ENCODE assay signal across 33 cellular contexts in the genomic region with DNA sequence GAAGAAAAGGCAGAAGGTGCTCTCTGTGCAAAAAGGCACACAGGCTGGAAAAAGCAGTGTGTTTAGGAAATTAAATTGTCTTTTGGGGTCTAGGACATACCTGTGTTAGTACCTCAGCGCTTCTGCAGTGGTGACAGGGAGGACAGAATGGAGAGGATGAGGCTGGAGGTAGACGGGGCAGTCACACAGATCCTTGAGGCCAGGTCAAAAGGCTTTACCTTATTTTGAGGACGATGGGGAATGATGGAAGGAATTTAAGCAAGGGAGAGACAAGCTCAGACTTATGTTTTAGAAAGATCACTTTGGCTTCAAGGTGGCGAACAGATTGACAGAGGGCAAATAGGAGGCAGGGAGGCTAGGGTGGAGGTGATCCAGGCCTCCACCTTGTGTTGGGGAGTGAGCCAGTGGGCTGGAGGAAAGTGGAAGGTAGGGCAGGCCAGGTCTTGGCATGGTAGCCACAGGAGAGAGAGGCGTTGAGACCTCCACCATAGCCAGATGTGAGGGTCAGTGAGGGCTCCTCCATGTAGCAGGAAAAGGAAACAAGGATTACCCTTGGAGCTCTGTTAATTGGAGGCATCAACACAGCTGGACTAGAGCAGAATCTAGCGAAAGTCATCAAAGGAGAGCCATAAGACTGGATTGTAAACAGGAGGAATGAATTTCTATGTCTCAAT. TPM values are rescaled to one million over a fixed set of nuclear protein-coding genes. Genes with fewer than 3 reads are reported as not detected.
"Had no signal": no experiment of that assay in that cellular context is flagged by ENCODE, and none has a peak within 500 bp of the region (broad histone marks: within the 10 kb centered on the region; RNA-seq: fewer than 3 reads in every experiment).

No MANE protein-coding gene starts in this region.

- H3K27ac ChIP-seq: brain microvascular endothelial cell, neutrophil, right lobe of liver, SK-N-MC, testis had no signal

- H3K9me3 ChIP-seq: adrenal gland, ascending aorta, heart right ventricle, neutrophil, right lobe of liver, stomach, testis had no signal

- H3K4me1 Mint-ChIP-seq: activated B cell treated with CpG ODN at 0.5 μM for 24 hours; activated CD4-positive, alpha-beta T cell treated with anti-CD3 and anti-CD28 coated beads for 36 hours; activated T-helper 17 cell treated with anti-CD3 and anti-CD28 coated beads, Interleukin-2, amount 50 U/mL, for 72 hours; memory B cell; nephron; stimulated activated memory B cell treated with anti-CD40 and anti-IgM and Interleukin-4, amounts not matched to agents 10 μg/mL and 1 μg/mL and 100 μg/mL, for 72 hours; T-helper 17 cell had no signal

- ATAC-seq: activated CD4-positive, alpha-beta T cell treated with anti-CD3 and anti-CD28 coated beads for 36 hours; activated T-helper 17 cell treated with anti-CD3 and anti-CD28 coated beads, Interleukin-2, amount 50 U/mL, for 72 hours; heart right ventricle; right lobe of liver; stimulated activated memory B cell treated with anti-CD40 and anti-IgM and Interleukin-4, amounts not matched to agents 10 μg/mL and 1 μg/mL and 100 μg/mL, for 72 hours; T-helper 17 cell had no signal

- H3K36me3 Mint-ChIP-seq: memory B cell; stimulated activated memory B cell treated with anti-CD40 and anti-IgM and Interleukin-4, amounts not matched to agents 10 μg/mL and 1 μg/mL and 100 μg/mL, for 72 hours had no signal

- H3K4me3 ChIP-seq: adrenal gland, ascending aorta, heart right ventricle, right lobe of liver, SK-N-MC, stomach, testis had no signal

- DNase-seq: activated B cell treated with CpG ODN at 0.5 μM for 24 hours; activated CD4-positive, alpha-beta T cell treated with anti-CD3 and anti-CD28 coated beads for 36 hours; activated CD4-positive, alpha-beta T cell treated with anti-CD3 and anti-CD28 coated beads, Interleukin-2, amount 50 U/mL, for 4 hours; activated CD8-positive, alpha-beta memory T cell treated with anti-CD3 and anti-CD28 coated beads for 24 hours; activated CD8-positive, alpha-beta memory T cell treated with anti-CD3 and anti-CD28 coated beads, Interleukin-2, amount 50 U/mL, for 4 hours; activated T-cell treated with anti-CD3 and anti-CD28 coated beads, Interleukin-2, amount 50 U/mL, for 24 hours; adrenal gland; brain microvascular endothelial cell; cerebellar nuclear complex; cortex of kidney; heart right ventricle; right lobe of liver; small intestine; stimulated activated CD4-positive, alpha-beta T cell treated with anti-CD3 and anti-CD28 coated beads, Interleukin-2, amount 100 ng/mL, for 24 hours; stomach; SW 1271; T-helper 17 cell; testis had no signal

- H2AFZ ChIP-seq: parathyroid adenoma had no signal

- H3K9me3 Mint-ChIP-seq: activated B cell treated with CpG ODN at 0.5 μM for 24 hours; activated T-cell treated with anti-CD3 and anti-CD28 coated beads, Interleukin-2, amount 50 U/mL, for 24 hours; activated T-helper 17 cell treated with anti-CD3 and anti-CD28 coated beads, Interleukin-2, amount 50 U/mL, for 72 hours had no signal

- H3K27ac Mint-ChIP-seq: activated B cell treated with CpG ODN at 0.5 μM for 24 hours; activated CD4-positive, alpha-beta T cell treated with anti-CD3 and anti-CD28 coated beads for 36 hours; activated naive CD8-positive, alpha-beta T cell; activated T-cell treated with anti-CD3 and anti-CD28 coated beads, Interleukin-2, amount 50 U/mL, for 24 hours; activated T-helper 17 cell treated with anti-CD3 and anti-CD28 coated beads, Interleukin-2, amount 50 U/mL, for 72 hours; memory B cell; nephron; stimulated activated memory B cell treated with anti-CD40 and anti-IgM and Interleukin-4, amounts not matched to agents 10 μg/mL and 1 μg/mL and 100 μg/mL, for 72 hours; T-helper 17 cell had no signal

- H3K4me1 ChIP-seq: ascending aorta, right lobe of liver had no signal

- H3K79me2 ChIP-seq: parathyroid adenoma had no signal

- H3K9ac ChIP-seq: parathyroid adenoma had no signal

- H3K36me3 ChIP-seq: adrenal gland, ascending aorta, brain microvascular endothelial cell, heart right ventricle, neutrophil, right lobe of liver, stomach had no signal

- H3K27me3 ChIP-seq: adrenal gland, ascending aorta, brain microvascular endothelial cell, right lobe of liver, testis had no signal

- H3K4me3 Mint-ChIP-seq: activated B cell treated with CpG ODN at 0.5 μM for 24 hours; activated CD4-positive, alpha-beta T cell treated with anti-CD3 and anti-CD28 coated beads for 36 hours; activated naive CD8-positive, alpha-beta T cell; activated T-cell treated with anti-CD3 and anti-CD28 coated beads, Interleukin-2, amount 50 U/mL, for 24 hours; activated T-helper 17 cell treated with anti-CD3 and anti-CD28 coated beads, Interleukin-2, amount 50 U/mL, for 72 hours; memory B cell; nephron; stimulated activated memory B cell treated with anti-CD40 and anti-IgM and Interleukin-4, amounts not matched to agents 10 μg/mL and 1 μg/mL and 100 μg/mL, for 72 hours; T-helper 17 cell had no signal

- FAIRE-seq: endometrium, frontal cortex, keratinocyte, small intestine had no signal

RNA-seq across cellular contexts. Expression of a gene that starts 4.2 kb away (rescaled TPM):
- total RNA-seq: activated B cell treated with CpG ODN at 0.5 μM for 24 hours; activated CD4-positive, alpha-beta T cell treated with anti-CD3 and anti-CD28 coated beads for 36 hours; epithelial cell of proximal tubule; frontal cortex; mononuclear cell; myocyte had no signal
